Comparison of ENCODE assay signal across 16 cellular contexts in genomic region chr12:121949643-121950397, GRCh38. TPM values are rescaled to one million over a fixed set of nuclear protein-coding genes. Genes with fewer than 3 reads are reported as not detected.
DNase-seq lines count a peak whose midpoint lies in the region; ATAC-seq and TF ChIP-seq lines count a peak whose summit lies in the region.
"Had no signal": no experiment of that assay in that cellular context is flagged by ENCODE, and none has a peak within 500 bp of the region (broad histone marks: within the 10 kb centered on the region; RNA-seq: fewer than 3 reads in every experiment).

No MANE protein-coding gene starts in this region.

- no peaks in the 10 kb centered on the region for H3K4me1 Mint-ChIP-seq in stimulated activated naive CD8-positive, alpha-beta T cell treated with anti-CD3 and anti-CD28 coated beads, Interleukin-15, amount 100 ng/mL, for 72 hours
- H3K4me1 Mint-ChIP-seq: stimulated activated memory B cell treated with anti-CD40 and anti-IgM and Interleukin-4, amounts not matched to agents 10 μg/mL and 1 μg/mL and 100 μg/mL, for 72 hours had no signal

- H3K27ac ChIP-seq in WERI-Rb-1 (no peak overlapping the region), right cardiac atrium (ENCODE audit: low read length) (no peak overlapping the region)
- H3K27ac ChIP-seq: left lung had no signal

- no peaks in the 10 kb centered on the region for H3K36me3 ChIP-seq in WERI-Rb-1
- H3K36me3 ChIP-seq: left lung had no signal

- H3K27ac Mint-ChIP-seq in stimulated activated naive CD8-positive, alpha-beta T cell treated with anti-CD3 and anti-CD28 coated beads, Interleukin-15, amount 100 ng/mL, for 72 hours, result no peak overlapping the region
- H3K27ac Mint-ChIP-seq: activated T-helper 1 cell treated with anti-CD3 and anti-CD28 coated beads, Interleukin-12 subunit alpha, Interleukin-12 subunit beta, Interleukin-2, Interleukin-4 antibody, amounts not matched to agents 30 ng/mL and 10 ng/mL and 1 ng/mL, durations not matched to agents 14 hours and 24 hours and 36 hours; stimulated activated memory B cell treated with anti-CD40 and anti-IgM and Interleukin-4, amounts not matched to agents 10 μg/mL and 1 μg/mL and 100 μg/mL, for 72 hours had no signal

- 54% methylated on average over 4 of the region's 4 CpGs for WGBS in right cardiac atrium

- H3K9me3 ChIP-seq in WERI-Rb-1 (ENCODE audit: severe bottlenecking) (no peaks in the 10 kb centered on the region), right cardiac atrium (ENCODE audit: control insufficient read depth, low read length) (no peaks in the 10 kb centered on the region)
- H3K9me3 ChIP-seq: left lung had no signal

- H3K4me3 Mint-ChIP-seq in stimulated activated naive CD8-positive, alpha-beta T cell treated with anti-CD3 and anti-CD28 coated beads, Interleukin-15, amount 100 ng/mL, for 72 hours, result no peak overlapping the region
- H3K4me3 Mint-ChIP-seq: activated T-helper 1 cell treated with anti-CD3 and anti-CD28 coated beads, Interleukin-12 subunit alpha, Interleukin-12 subunit beta, Interleukin-2, Interleukin-4 antibody, amounts not matched to agents 30 ng/mL and 10 ng/mL and 1 ng/mL, durations not matched to agents 14 hours and 24 hours and 36 hours; stimulated activated memory B cell treated with anti-CD40 and anti-IgM and Interleukin-4, amounts not matched to agents 10 μg/mL and 1 μg/mL and 100 μg/mL, for 72 hours had no signal

- no peaks in the 10 kb centered on the region for H3K4me1 ChIP-seq in right cardiac atrium (ENCODE audit: control insufficient read depth, insufficient read depth, low read length)
- H3K4me1 ChIP-seq: left lung had no signal

- no peak for ATAC-seq in stimulated activated naive CD8-positive, alpha-beta T cell treated with anti-CD3 and anti-CD28 coated beads, Interleukin-15, amount 100 ng/mL, for 72 hours
- no peak for ATAC-seq in right cardiac atrium
- ATAC-seq: left lung; stimulated activated memory B cell treated with anti-CD40 and anti-IgM and Interleukin-4, amounts not matched to agents 10 μg/mL and 1 μg/mL and 100 μg/mL, for 72 hours had no signal

- H3K27me3 ChIP-seq in WERI-Rb-1 (ENCODE audit: insufficient read depth, low read depth, severe bottlenecking) (no peaks in the 10 kb centered on the region), right cardiac atrium (ENCODE audit: control insufficient read depth, insufficient read depth) (no peaks in the 10 kb centered on the region)

- H3K4me3 ChIP-seq in WERI-Rb-1 (ENCODE audit: low read depth, low read length) (no peak overlapping the region), right cardiac atrium (ENCODE audit: low read length) (no peak overlapping the region)
- H3K4me3 ChIP-seq: left lung had no signal

- peak; percentile 38 for DNase-seq in GM03348 (ENCODE audit: low spot score)
- DNase-seq in RPMI7951 (ENCODE audit: low read depth), result peak; percentile 79
- DNase-seq in dedifferentiated amniotic fluid mesenchymal stem cell (ENCODE audit: extremely low spot score), result peak; percentile 82
- peak; percentile 63 for DNase-seq in myocyte (ENCODE audit: low read depth)
- no peak for DNase-seq in activated CD4-positive, alpha-beta T cell treated with anti-CD3 and anti-CD28 coated beads, Interleukin-2, amount 50 U/mL, for 4 hours
- DNase-seq in WERI-Rb-1, result no peak
- no peak for DNase-seq in stimulated activated naive CD8-positive, alpha-beta T cell treated with anti-CD3 and anti-CD28 coated beads, Interleukin-15, amount 100 ng/mL, for 72 hours
- DNase-seq in right cardiac atrium, result no peak
- DNase-seq: activated CD4-positive, CD25-positive, alpha-beta regulatory T cell; central memory CD4-positive, alpha-beta T cell; glutamatergic neuron; H7; left lung; occipital lobe had no signal

- TF ChIP-seq CTCF in WERI-Rb-1 (IDR thresholded peaks at IDR 0.05; ENCODE audit: low read depth, low read length), result no peak

- intact Hi-C loops in right cardiac atrium (cut with DNase I), result no loop called here

- H3K27me3 Mint-ChIP-seq in stimulated activated naive CD8-positive, alpha-beta T cell treated with anti-CD3 and anti-CD28 coated beads, Interleukin-15, amount 100 ng/mL, for 72 hours, result no peaks in the 10 kb centered on the region
- H3K27me3 Mint-ChIP-seq: stimulated activated memory B cell treated with anti-CD40 and anti-IgM and Interleukin-4, amounts not matched to agents 10 μg/mL and 1 μg/mL and 100 μg/mL, for 72 hours had no signal

- no peaks in the 10 kb centered on the region for H3K9me3 Mint-ChIP-seq in stimulated activated naive CD8-positive, alpha-beta T cell treated with anti-CD3 and anti-CD28 coated beads, Interleukin-15, amount 100 ng/mL, for 72 hours
- H3K9me3 Mint-ChIP-seq: stimulated activated memory B cell treated with anti-CD40 and anti-IgM and Interleukin-4, amounts not matched to agents 10 μg/mL and 1 μg/mL and 100 μg/mL, for 72 hours had no signal

RNA-seq across cellular contexts. Expression of gene CFAP251, which starts 31.4 kb away (rescaled TPM):
- total RNA-seq in RPMI7951 (2014; rRNA removed; shearing (Covaris generic)), result 1.5 and 2.0 TPM in 2 replicates
- total RNA-seq in myocyte (0.99 and 2.5 TPM in 2 replicates), right cardiac atrium (under 1 TPM; 0.61 to 0.91 (median 0.75) TPM)
- polyA plus RNA-seq in myocyte (2012), result 2.1 TPM
- 0.54 TPM for polyA plus RNA-seq in right cardiac atrium

Comparison
In these comparisons a context has a peak if more than half of its experiments do, and no peak if none do; other contexts are left out.
1. DNase-seq: peak in GM03348 (single experiment), RPMI7951 (single experiment), dedifferentiated amniotic fluid mesenchymal stem cell (single experiment) and myocyte (single experiment); none in activated CD4-positive, alpha-beta T cell treated with anti-CD3 and anti-CD28 coated beads, Interleukin-2, amount 50 U/mL, for 4 hours (0 of 2), WERI-Rb-1 (single experiment), stimulated activated naive CD8-positive, alpha-beta T cell treated with anti-CD3 and anti-CD28 coated beads, Interleukin-15, amount 100 ng/mL, for 72 hours (0 of 2) and right cardiac atrium (0 of 3).